In the genomic region with DNA sequence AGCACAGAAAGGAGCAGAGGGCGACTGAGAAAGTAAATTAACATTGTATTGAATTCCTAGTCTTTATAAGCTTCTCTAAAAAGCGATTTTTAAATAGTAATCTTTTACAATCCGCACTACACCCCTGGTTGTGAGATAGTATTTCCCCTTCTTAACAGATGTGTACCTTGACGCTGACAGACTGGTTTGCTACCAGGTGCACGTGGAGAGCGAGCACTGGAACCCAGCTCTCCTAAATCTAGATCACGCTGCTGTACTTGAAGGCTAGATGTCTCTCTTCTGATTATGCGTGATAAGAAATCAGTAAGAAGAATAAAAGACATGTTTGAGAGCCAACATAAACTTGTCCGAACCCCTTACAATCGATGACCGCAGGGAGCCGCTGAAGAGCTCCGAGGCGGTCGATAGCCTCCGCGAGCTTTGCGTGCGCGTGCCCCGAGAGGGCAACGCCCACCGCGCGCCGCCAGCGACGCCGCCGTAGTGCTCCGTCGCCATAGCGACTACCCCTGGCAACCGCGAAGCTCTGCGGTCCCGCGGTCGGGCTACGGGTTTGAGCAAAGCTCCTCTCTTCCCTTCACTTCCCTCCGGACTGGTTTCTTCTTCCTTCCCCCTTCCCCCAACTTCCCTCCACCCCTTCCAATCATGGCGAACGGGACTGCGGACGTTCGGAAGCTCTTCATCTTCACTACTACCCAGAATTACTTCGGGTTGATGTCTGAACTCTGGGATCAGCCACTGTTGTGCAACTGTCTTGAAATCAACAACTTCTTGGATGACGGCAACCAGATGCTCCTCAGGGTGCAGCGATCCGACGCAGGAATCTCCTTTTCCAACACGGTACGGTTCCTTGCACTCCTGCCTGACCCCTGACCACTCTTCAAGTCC, we compare ENCODE assay signal across 8 cellular contexts. TPM values are rescaled to one million over a fixed set of nuclear protein-coding genes. Genes with fewer than 3 reads are reported as not detected.
DNase-seq lines count a peak whose midpoint lies in the region; ATAC-seq and TF ChIP-seq lines count a peak whose summit lies in the region.

Gene DYNC2H1 (plus strand): TSS at position 494 of the 885 bp plus-strand sequence. CDS start 149 bp downstream, at position 643.

- no peaks in the 10 kb centered on the region for H4K20me1 ChIP-seq in BLaER1 treated with 17β-estradiol and CSF1 and Interleukin-3, amounts not matched to agents 10 nM and 100 nM

- H3K9ac ChIP-seq in BLaER1 treated with 17β-estradiol and CSF1 and Interleukin-3, amounts not matched to agents 10 nM and 100 nM = peak within 1 kb of the TSS; percentile 65 to 81 (median 77)
- peak within 1 kb of the TSS; percentile 42 to 78 for H3K9ac ChIP-seq in duodenal mucosa (ENCODE audit: low read depth in 1 of 2, low read length in 2 of 2)

- peak within 1 kb of the TSS; percentile 38 to 85 (median 75); a peak in 21 of 22 replicates for H3K27ac ChIP-seq in BLaER1 treated with 17β-estradiol and CSF1 and Interleukin-3, amounts not matched to agents 10 nM and 100 nM
- H3K27ac ChIP-seq in duodenal mucosa (ENCODE audit: low read depth, low read length) = peak within 1 kb of the TSS; percentile 13
- H3K27ac ChIP-seq in lower lobe of right lung = peak within 1 kb of the TSS; percentile 79

- H3K9me3 ChIP-seq in BLaER1 treated with 17β-estradiol and CSF1 and Interleukin-3, amounts not matched to agents 10 nM and 100 nM (replicated peaks in 1 of 11) = no peaks in the 10 kb centered on the region
- no peaks in the 10 kb centered on the region for H3K9me3 ChIP-seq in duodenal mucosa (ENCODE audit: control insufficient read depth in 1 of 2, low read length in 2 of 2)
- no peaks in the 10 kb centered on the region for H3K9me3 ChIP-seq in lower lobe of right lung

- H3K27me3 ChIP-seq in BLaER1 treated with 17β-estradiol and CSF1 and Interleukin-3, amounts not matched to agents 10 nM and 100 nM = no peaks in the 10 kb centered on the region
- H3K27me3 ChIP-seq in duodenal mucosa (ENCODE audit: control insufficient read depth in 1 of 2, insufficient read depth in 2 of 2, low read length in 2 of 2) (no peaks in the 10 kb centered on the region), lower lobe of right lung (ENCODE audit: low read depth) (no peaks in the 10 kb centered on the region)

- H3K36me3 ChIP-seq in BLaER1 treated with 17β-estradiol and CSF1 and Interleukin-3, amounts not matched to agents 10 nM and 100 nM = peaks cover 0 to under 1% (median 0%) of the 10 kb centered on the region in 11 experiments; a peak in 1 of 22 replicates
- H3K36me3 ChIP-seq in duodenal mucosa (ENCODE audit: control insufficient read depth in 1 of 2, insufficient read depth in 2 of 2, low read length in 2 of 2) = no peaks in the 10 kb centered on the region
- H3K36me3 ChIP-seq in lower lobe of right lung = no peaks in the 10 kb centered on the region

- TF ChIP-seq CTCF in lower lobe of right lung (IDR thresholded peaks at IDR 0.05) = peak; percentile 63

- intact Hi-C loops in lower lobe of right lung (cut with DNase I) = no loop called here

- peak; percentile 100 for ATAC-seq in GM19328 (IDR thresholded peaks at IDR 0.05; ENCODE audit: unreplicated experiment)
- ATAC-seq in HG03460 (IDR thresholded peaks at IDR 0.05; ENCODE audit: unreplicated experiment) = peak; percentile 100
- peak; percentile 100 for ATAC-seq in lower lobe of right lung

- peak within 1 kb of the TSS; percentile 56 to 74 (median 71) for H3K4me3 ChIP-seq in BLaER1 treated with 17β-estradiol and CSF1 and Interleukin-3, amounts not matched to agents 10 nM and 100 nM
- H3K4me3 ChIP-seq in duodenal mucosa (ENCODE audit: low read depth in 1 of 2, low read length in 2 of 2) (peak within 1 kb of the TSS; percentile 83 to 85), lower lobe of right lung (peak within 1 kb of the TSS; percentile 57)

- DNase-seq in NCI-H69 (lab: John Stamatoyannopoulos, UW) (peak; percentile 97), lower lobe of right lung (peak; percentile 93)
- DNase-seq in activated CD4-positive, alpha-beta T cell treated with anti-CD3 and anti-CD28 coated beads, Interleukin-2, amount 50 U/mL, for 24 hours (ENCODE audit: low read depth in 1 of 2, low spot score in 1 of 2) = peak; percentile 66 to 77
- peak; percentile 77 to 86 for DNase-seq in stimulated activated CD4-positive, alpha-beta T cell treated with anti-CD3 and anti-CD28 coated beads, Interleukin-4, amount 100 ng/mL, for 48 hours (ENCODE audit: low read depth in 2 of 2)

- H3K4me1 ChIP-seq in BLaER1 treated with 17β-estradiol and CSF1 and Interleukin-3, amounts not matched to agents 10 nM and 100 nM = peaks cover 13 to 39% (median 18%) of the 10 kb centered on the region in 10 experiments
- H3K4me1 ChIP-seq in duodenal mucosa (ENCODE audit: control insufficient read depth in 1 of 2, insufficient read depth in 2 of 2, low read length in 2 of 2) = no peaks in the 10 kb centered on the region
- H3K4me1 ChIP-seq in lower lobe of right lung = peaks cover 19% of the 10 kb centered on the region

- peak within 1 kb of the TSS; percentile 77 to 97 (median 90) for H3K4me2 ChIP-seq in BLaER1 treated with 17β-estradiol and CSF1 and Interleukin-3, amounts not matched to agents 10 nM and 100 nM

RNA-seq across cellular contexts. Expression of gene DYNC2H1, which starts in this region (rescaled TPM):
- total RNA-seq in lower lobe of right lung = 22.1 TPM

Comparison
In these comparisons a context has a peak if more than half of its experiments do, and no peak if none do; other contexts are left out.
1. Peak in every context shown above with its lines: DNase-seq, ATAC-seq, H3K4me3 ChIP-seq and H3K27ac ChIP-seq.
2. H3K27ac ChIP-seq: peak in every context shown above with its lines; median percentile 79 in lower lobe of right lung; 75 in BLaER1 treated with 17β-estradiol and CSF1 and Interleukin-3, amounts not matched to agents 10 nM and 100 nM; 13 in duodenal mucosa.